ENCODE assay signal across 13 cellular contexts in the genomic region with DNA sequence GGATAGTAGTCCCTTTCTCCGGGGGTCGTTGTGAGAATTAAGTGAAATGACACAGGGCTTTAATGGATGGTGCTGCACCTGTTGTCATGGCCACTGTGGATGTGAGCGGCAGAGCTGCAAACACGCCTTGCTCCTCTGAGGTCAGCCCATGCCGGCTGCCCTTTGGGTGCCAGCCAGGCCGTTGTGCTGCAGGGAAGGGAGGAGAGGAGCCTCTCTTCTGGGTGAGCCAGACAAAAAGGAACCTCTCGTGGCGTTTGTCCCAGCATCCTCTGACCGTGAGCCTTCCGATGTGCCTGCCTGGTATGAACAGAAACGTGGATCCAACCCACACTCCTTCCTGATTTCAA.
A peak's percentile ranks its signal among the peaks of the same experiment; 100 is the strongest.
DNase-seq lines count a peak whose midpoint lies in the region; ATAC-seq and TF ChIP-seq lines count a peak whose summit lies in the region.
"Had no signal": no experiment of that assay in that cellular context is flagged by ENCODE, and none has a peak within 500 bp of the region (broad histone marks: within the 10 kb centered on the region; RNA-seq: fewer than 3 reads in every experiment).

No MANE protein-coding gene starts in this region.

- intact Hi-C loops in posterior vena cava (cut with DNase I) (no loop called here), Calu3 (cut with micrococcal nuclease; ENCODE audit: unreplicated experiment) (no loop called here)

- peaks cover 11% of the 10 kb centered on the region for H3K27me3 Mint-ChIP-seq in Calu3 (ENCODE audit: unreplicated experiment)

- in situ Hi-C loops in G401 (cut with HindIII; ENCODE audit: low sequenced_read_pairs) = no loop called here

- CTCF ChIA-PET in Calu3 (lab: Charles Lee) = no interaction called here

- H3K27ac Mint-ChIP-seq in Calu3 (ENCODE audit: unreplicated experiment) = no peak overlapping the region
- H3K27ac Mint-ChIP-seq: natural killer cell treated with Interleukin-12 subunit alpha and Interleukin-12 subunit beta and Interleukin-15 and Interleukin-18, amount 100 ng/mL, for 72 hours had no signal

- no peaks in the 10 kb centered on the region for H3K36me3 Mint-ChIP-seq in Calu3 (ENCODE audit: insufficient read depth, unreplicated experiment)
- H3K36me3 Mint-ChIP-seq: natural killer cell treated with Interleukin-12 subunit alpha and Interleukin-12 subunit beta and Interleukin-15 and Interleukin-18, amount 100 ng/mL, for 72 hours had no signal

- no peak overlapping the region for H3K4me3 Mint-ChIP-seq in Calu3 (ENCODE audit: low read depth, unreplicated experiment)
- H3K4me3 Mint-ChIP-seq: natural killer cell treated with Interleukin-12 subunit alpha and Interleukin-12 subunit beta and Interleukin-15 and Interleukin-18, amount 100 ng/mL, for 72 hours had no signal

- H3K4me1 Mint-ChIP-seq in Calu3 (ENCODE audit: low read depth, unreplicated experiment) = peaks cover 8% of the 10 kb centered on the region

- no TSS peak for BruUV-seq in Calu3 (replicated peaks; lab: Mats Ljungman, UMichigan)

- TF ChIP-seq CTCF in Calu3 (IDR thresholded peaks at IDR 0.05; ENCODE audit: unreplicated experiment) = no peak

- H3K9me3 Mint-ChIP-seq in Calu3 (ENCODE audit: low read depth, unreplicated experiment) = no peaks in the 10 kb centered on the region
- H3K9me3 Mint-ChIP-seq: natural killer cell treated with Interleukin-12 subunit alpha and Interleukin-12 subunit beta and Interleukin-15 and Interleukin-18, amount 100 ng/mL, for 72 hours had no signal

- ATAC-seq in left lobe of liver (no peak), GM18511 (IDR thresholded peaks at IDR 0.05; ENCODE audit: unreplicated experiment) (no peak)

- DNase-seq in G401 (ENCODE audit: low spot score) (peak; percentile 57), cerebellar cortex (ENCODE audit: low spot score) (peak; percentile 43), left lobe of liver (ENCODE audit: low spot score) (peak; percentile 24), posterior vena cava (ENCODE audit: low spot score) (peak; percentile 69), HCEC 1CT (no peak), Calu3 (no peak), amniotic stem cell (lab: John Stamatoyannopoulos, UW) (no peak)
- DNase-seq: activated naive CD4-positive, alpha-beta T cell treated with anti-CD3 and anti-CD28 coated beads, Interleukin-2, amount 50 U/mL, for 16 hours; glutamatergic neuron; stimulated activated CD4-positive, alpha-beta T cell treated with anti-CD3 and anti-CD28 coated beads, Interleukin-12 subunit alpha, Interleukin-12 subunit beta, amount 100 ng/mL, for 4 hours; transverse colon had no signal

Comparison
In these comparisons a context has a peak if more than half of its experiments do, and no peak if none do; other contexts are left out.
1. DNase-seq: peak in G401 (single experiment), cerebellar cortex (single experiment), left lobe of liver (single experiment) and posterior vena cava (single experiment); none in HCEC 1CT (single experiment), Calu3 (single experiment) and amniotic stem cell (single experiment).